Comparison of ENCODE assay signal across 8 cellular contexts in genomic region chr7:2710901-2711551, GRCh38. TPM values are rescaled to one million over a fixed set of nuclear protein-coding genes. Genes with fewer than 3 reads are reported as not detected.
DNase-seq lines count a peak whose midpoint lies in the region; ATAC-seq lines count a peak whose summit lies in the region.

No MANE protein-coding gene starts in this region.

- DNase-seq in activated T-cell treated with anti-CD3 and anti-CD28 coated beads, Interleukin-2, amount 50 U/mL, for 4 hours: no peak
- DNase-seq in activated T-cell treated with anti-CD3 and anti-CD28 coated beads for 4 hours (no peak), UCSD-AML1 (lab: John Stamatoyannopoulos, UW; ENCODE audit: unreplicated experiment) (peak; percentile 12), NCI-H2227 treated with DMSO at 0.1 percent for 48 hours (lab: John Stamatoyannopoulos, UW) (no peak), cardiac septum (ENCODE audit: low spot score) (no peak)
- no peak for DNase-seq in stimulated activated naive B cell treated with anti-CD40 and anti-IgM and Interleukin-4, amounts not matched to agents 10 μg/mL and 1 μg/mL and 100 μg/mL, for 72 hours

- H3K27ac Mint-ChIP-seq in stimulated activated naive B cell treated with anti-CD40 and anti-IgM and Interleukin-4, amounts not matched to agents 10 μg/mL and 1 μg/mL and 100 μg/mL, for 72 hours: peak overlapping the region; percentile 94

- intact Hi-C loops in cardiac septum (cut with DNase I): no loop called here

- no peaks in the 10 kb centered on the region for H3K36me3 Mint-ChIP-seq in activated T-cell treated with anti-CD3 and anti-CD28 coated beads, Interleukin-2, amount 50 U/mL, for 4 hours (ENCODE audit: insufficient read depth)
- peaks cover 16 to 33% of the 10 kb centered on the region in 2 donors for H3K36me3 Mint-ChIP-seq in stimulated activated naive B cell treated with anti-CD40 and anti-IgM and Interleukin-4, amounts not matched to agents 10 μg/mL and 1 μg/mL and 100 μg/mL, for 72 hours

- peaks cover 43% of the 10 kb centered on the region for H3K4me1 Mint-ChIP-seq in activated T-cell treated with anti-CD3 and anti-CD28 coated beads, Interleukin-2, amount 50 U/mL, for 4 hours (ENCODE audit: low read depth)
- H3K4me1 Mint-ChIP-seq in stimulated activated naive B cell treated with anti-CD40 and anti-IgM and Interleukin-4, amounts not matched to agents 10 μg/mL and 1 μg/mL and 100 μg/mL, for 72 hours: peaks cover 43 to 57% of the 10 kb centered on the region in 2 donors

- no peaks in the 10 kb centered on the region for H3K9me3 Mint-ChIP-seq in activated T-cell treated with anti-CD3 and anti-CD28 coated beads, Interleukin-2, amount 50 U/mL, for 4 hours
- H3K9me3 Mint-ChIP-seq in stimulated activated naive B cell treated with anti-CD40 and anti-IgM and Interleukin-4, amounts not matched to agents 10 μg/mL and 1 μg/mL and 100 μg/mL, for 72 hours: peaks cover 0 to 2% of the 10 kb centered on the region in 2 donors

- H3K27me3 Mint-ChIP-seq in activated T-cell treated with anti-CD3 and anti-CD28 coated beads, Interleukin-2, amount 50 U/mL, for 4 hours (ENCODE audit: low read depth): no peaks in the 10 kb centered on the region
- no peaks in the 10 kb centered on the region for H3K27me3 Mint-ChIP-seq in stimulated activated naive B cell treated with anti-CD40 and anti-IgM and Interleukin-4, amounts not matched to agents 10 μg/mL and 1 μg/mL and 100 μg/mL, for 72 hours

- peak overlapping the region; percentile 62 for H3K4me3 Mint-ChIP-seq in activated T-cell treated with anti-CD3 and anti-CD28 coated beads, Interleukin-2, amount 50 U/mL, for 4 hours
- H3K4me3 Mint-ChIP-seq in stimulated activated naive B cell treated with anti-CD40 and anti-IgM and Interleukin-4, amounts not matched to agents 10 μg/mL and 1 μg/mL and 100 μg/mL, for 72 hours: peak overlapping the region; percentile 71 to 89

- no peak for ATAC-seq in activated T-cell treated with anti-CD3 and anti-CD28 coated beads, Interleukin-2, amount 50 U/mL, for 4 hours
- ATAC-seq in HG03139 (IDR thresholded peaks at IDR 0.05; ENCODE audit: unreplicated experiment) (peak; percentile 33), GM18520 (IDR thresholded peaks at IDR 0.05; ENCODE audit: unreplicated experiment) (no peak)
- ATAC-seq in stimulated activated naive B cell treated with anti-CD40 and anti-IgM and Interleukin-4, amounts not matched to agents 10 μg/mL and 1 μg/mL and 100 μg/mL, for 72 hours (replicated peaks): peak; percentile 12 to 29

RNA-seq across cellular contexts. Expression of gene AMZ1, which starts 23.0 kb away (rescaled TPM):
- under 1 TPM in 1 of 3 donors, not detected in 2; 0.03 TPM for total RNA-seq in activated T-cell treated with anti-CD3 and anti-CD28 coated beads, Interleukin-2, amount 50 U/mL, for 4 hours
- 0.08 TPM for total RNA-seq in cardiac septum

Comparison
In these comparisons a context has a peak if more than half of its experiments do, and no peak if none do; other contexts are left out.
1. ATAC-seq: peak in HG03139 (single experiment) and stimulated activated naive B cell treated with anti-CD40 and anti-IgM and Interleukin-4, amounts not matched to agents 10 μg/mL and 1 μg/mL and 100 μg/mL, for 72 hours (2 of 2); none in activated T-cell treated with anti-CD3 and anti-CD28 coated beads, Interleukin-2, amount 50 U/mL, for 4 hours (0 of 2) and GM18520 (single experiment).